In genomic region chr2:218398437-218399390, GRCh38 we compare ENCODE assay signal across 1 cellular context.
TF ChIP-seq lines count a peak whose summit lies in the region.

No MANE protein-coding gene starts in this region.

TF ChIP-seq in HepG2, 621 proteins besides CTCF, POLR2A, EP300 and RAD21 (continued from another document and continues in another):
- TF ChIP-seq ZXDC (CRISPR knock-in tag; IDR thresholded peaks at IDR 0.05) (no peak), ETV6 (CRISPR knock-in tag; conservative IDR thresholded peaks at IDR 0.05) (no peak), ZNF207 (IDR thresholded peaks at IDR 0.05; ENCODE audit: borderline replicate concordance) (no peak), ZNF468 (CRISPR knock-in tag; IDR thresholded peaks at IDR 0.05) (0 out of 2 replicates have a peak, but pooled peaks have one; percentile 74), THYN1 (CRISPR knock-in tag; IDR thresholded peaks at IDR 0.05; ENCODE audit: borderline replicate concordance, low read depth) (no peak), SRY (CRISPR knock-in tag; IDR thresholded peaks at IDR 0.05) (0 out of 2 replicates have a peak, but pooled peaks have one; percentile 4), ZSCAN5A (CRISPR knock-in tag; IDR thresholded peaks at IDR 0.05; ENCODE audit: borderline replicate concordance) (no peak), MIXL1 (CRISPR knock-in tag; IDR thresholded peaks at IDR 0.05) (0 out of 2 replicates have a peak, but pooled peaks have one; percentile 9), MAX (IDR thresholded peaks at IDR 0.05) (no peak), SNAPC4 (CRISPR knock-in tag; IDR thresholded peaks at IDR 0.05) (peak; percentile 72; the same call in 1 of the 2 replicates), ZNF326 (CRISPR knock-in tag; IDR thresholded peaks at IDR 0.05; ENCODE audit: borderline replicate concordance) (no peak), HHEX (CRISPR knock-in tag; IDR thresholded peaks at IDR 0.05) (no peak), ZNF879 (CRISPR knock-in tag; IDR thresholded peaks at IDR 0.05) (no peak), TBX3 (IDR thresholded peaks at IDR 0.05; ENCODE audit: borderline replicate concordance) (0 out of 2 replicates have a peak, but pooled peaks have one; percentile 8), ZNF558 (CRISPR knock-in tag; IDR thresholded peaks at IDR 0.05; ENCODE audit: borderline replicate concordance) (no peak), SYNCRIP (IDR thresholded peaks at IDR 0.05; ENCODE audit: insufficient read depth, low read depth, low read length) (no peak), ZNF20 (CRISPR knock-in tag; IDR thresholded peaks at IDR 0.05) (no peak), ZNF264 (CRISPR knock-in tag; IDR thresholded peaks at IDR 0.05) (peak; percentile 2; the same call in 1 of the 2 replicates), ZNF878 (CRISPR knock-in tag; IDR thresholded peaks at IDR 0.05) (peak; percentile 57; the same call in 1 of the 2 replicates), NR3C1 (CRISPR knock-in tag; IDR thresholded peaks at IDR 0.05) (no peak), TBX2 (CRISPR knock-in tag; IDR thresholded peaks at IDR 0.05; ENCODE audit: borderline replicate concordance) (0 out of 2 replicates have a peak, but pooled peaks have one; percentile 48), ZC3H4 (CRISPR knock-in tag; IDR thresholded peaks at IDR 0.05; ENCODE audit: borderline replicate concordance) (peak; percentile 89; the same call in 1 of the 2 replicates), ZNF674 (CRISPR knock-in tag; IDR thresholded peaks at IDR 0.05; ENCODE audit: low read depth) (0 out of 2 replicates have a peak, but pooled peaks have one; percentile 15), ZNF569 (CRISPR knock-in tag; IDR thresholded peaks at IDR 0.05; ENCODE audit: borderline replicate concordance) (peak; percentile 72; the same call in 1 of the 2 replicates), EHMT2 (IDR thresholded peaks at IDR 0.05; ENCODE audit: borderline replicate concordance, low read depth, low read length) (no peak), ZNF124 (CRISPR knock-in tag; IDR thresholded peaks at IDR 0.05) (no peak), KDM6A (CRISPR knock-in tag; IDR thresholded peaks at IDR 0.05; ENCODE audit: low read depth) (no peak), ZHX2 (IDR thresholded peaks at IDR 0.05; ENCODE audit: low read depth) (no peak), ZHX2 (CRISPR knock-in tag; IDR thresholded peaks at IDR 0.05; ENCODE audit: borderline replicate concordance) (no peak; the same call in none of the 2 replicates), ZSCAN20 (CRISPR knock-in tag; IDR thresholded peaks at IDR 0.05; ENCODE audit: borderline replicate concordance) (no peak; the same call in 1 of the 2 replicates)
- TF ChIP-seq, protein P1, sequence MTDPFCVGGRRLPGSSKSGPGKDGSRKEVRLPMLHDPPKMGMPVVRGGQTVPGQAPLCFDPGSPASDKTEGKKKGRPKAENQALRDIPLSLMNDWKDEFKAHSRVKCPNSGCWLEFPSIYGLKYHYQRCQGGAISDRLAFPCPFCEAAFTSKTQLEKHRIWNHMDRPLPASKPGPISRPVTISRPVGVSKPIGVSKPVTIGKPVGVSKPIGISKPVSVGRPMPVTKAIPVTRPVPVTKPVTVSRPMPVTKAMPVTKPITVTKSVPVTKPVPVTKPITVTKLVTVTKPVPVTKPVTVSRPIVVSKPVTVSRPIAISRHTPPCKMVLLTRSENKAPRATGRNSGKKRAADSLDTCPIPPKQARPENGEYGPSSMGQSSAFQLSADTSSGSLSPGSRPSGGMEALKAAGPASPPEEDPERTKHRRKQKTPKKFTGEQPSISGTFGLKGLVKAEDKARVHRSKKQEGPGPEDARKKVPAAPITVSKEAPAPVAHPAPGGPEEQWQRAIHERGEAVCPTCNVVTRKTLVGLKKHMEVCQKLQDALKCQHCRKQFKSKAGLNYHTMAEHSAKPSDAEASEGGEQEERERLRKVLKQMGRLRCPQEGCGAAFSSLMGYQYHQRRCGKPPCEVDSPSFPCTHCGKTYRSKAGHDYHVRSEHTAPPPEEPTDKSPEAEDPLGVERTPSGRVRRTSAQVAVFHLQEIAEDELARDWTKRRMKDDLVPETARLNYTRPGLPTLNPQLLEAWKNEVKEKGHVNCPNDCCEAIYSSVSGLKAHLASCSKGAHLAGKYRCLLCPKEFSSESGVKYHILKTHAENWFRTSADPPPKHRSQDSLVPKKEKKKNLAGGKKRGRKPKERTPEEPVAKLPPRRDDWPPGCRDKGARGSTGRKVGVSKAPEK (CRISPR knock-in tag; IDR thresholded peaks at IDR 0.05; ENCODE audit: borderline replicate concordance), result no peak
- TF ChIP-seq, protein P2, sequence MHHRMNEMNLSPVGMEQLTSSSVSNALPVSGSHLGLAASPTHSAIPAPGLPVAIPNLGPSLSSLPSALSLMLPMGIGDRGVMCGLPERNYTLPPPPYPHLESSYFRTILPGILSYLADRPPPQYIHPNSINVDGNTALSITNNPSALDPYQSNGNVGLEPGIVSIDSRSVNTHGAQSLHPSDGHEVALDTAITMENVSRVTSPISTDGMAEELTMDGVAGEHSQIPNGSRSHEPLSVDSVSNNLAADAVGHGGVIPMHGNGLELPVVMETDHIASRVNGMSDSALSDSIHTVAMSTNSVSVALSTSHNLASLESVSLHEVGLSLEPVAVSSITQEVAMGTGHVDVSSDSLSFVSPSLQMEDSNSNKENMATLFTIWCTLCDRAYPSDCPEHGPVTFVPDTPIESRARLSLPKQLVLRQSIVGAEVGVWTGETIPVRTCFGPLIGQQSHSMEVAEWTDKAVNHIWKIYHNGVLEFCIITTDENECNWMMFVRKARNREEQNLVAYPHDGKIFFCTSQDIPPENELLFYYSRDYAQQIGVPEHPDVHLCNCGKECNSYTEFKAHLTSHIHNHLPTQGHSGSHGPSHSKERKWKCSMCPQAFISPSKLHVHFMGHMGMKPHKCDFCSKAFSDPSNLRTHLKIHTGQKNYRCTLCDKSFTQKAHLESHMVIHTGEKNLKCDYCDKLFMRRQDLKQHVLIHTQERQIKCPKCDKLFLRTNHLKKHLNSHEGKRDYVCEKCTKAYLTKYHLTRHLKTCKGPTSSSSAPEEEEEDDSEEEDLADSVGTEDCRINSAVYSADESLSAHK (CRISPR knock-in tag; IDR thresholded peaks at IDR 0.05; ENCODE audit: borderline replicate concordance), result no peak
- TF ChIP-seq, protein P3, sequence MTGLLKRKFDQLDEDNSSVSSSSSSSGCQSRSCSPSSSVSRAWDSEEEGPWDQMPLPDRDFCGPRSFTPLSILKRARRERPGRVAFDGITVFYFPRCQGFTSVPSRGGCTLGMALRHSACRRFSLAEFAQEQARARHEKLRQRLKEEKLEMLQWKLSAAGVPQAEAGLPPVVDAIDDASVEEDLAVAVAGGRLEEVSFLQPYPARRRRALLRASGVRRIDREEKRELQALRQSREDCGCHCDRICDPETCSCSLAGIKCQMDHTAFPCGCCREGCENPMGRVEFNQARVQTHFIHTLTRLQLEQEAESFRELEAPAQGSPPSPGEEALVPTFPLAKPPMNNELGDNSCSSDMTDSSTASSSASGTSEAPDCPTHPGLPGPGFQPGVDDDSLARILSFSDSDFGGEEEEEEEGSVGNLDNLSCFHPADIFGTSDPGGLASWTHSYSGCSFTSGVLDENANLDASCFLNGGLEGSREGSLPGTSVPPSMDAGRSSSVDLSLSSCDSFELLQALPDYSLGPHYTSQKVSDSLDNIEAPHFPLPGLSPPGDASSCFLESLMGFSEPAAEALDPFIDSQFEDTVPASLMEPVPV (CRISPR knock-in tag; IDR thresholded peaks at IDR 0.05), result no peak
